In the genomic region with DNA sequence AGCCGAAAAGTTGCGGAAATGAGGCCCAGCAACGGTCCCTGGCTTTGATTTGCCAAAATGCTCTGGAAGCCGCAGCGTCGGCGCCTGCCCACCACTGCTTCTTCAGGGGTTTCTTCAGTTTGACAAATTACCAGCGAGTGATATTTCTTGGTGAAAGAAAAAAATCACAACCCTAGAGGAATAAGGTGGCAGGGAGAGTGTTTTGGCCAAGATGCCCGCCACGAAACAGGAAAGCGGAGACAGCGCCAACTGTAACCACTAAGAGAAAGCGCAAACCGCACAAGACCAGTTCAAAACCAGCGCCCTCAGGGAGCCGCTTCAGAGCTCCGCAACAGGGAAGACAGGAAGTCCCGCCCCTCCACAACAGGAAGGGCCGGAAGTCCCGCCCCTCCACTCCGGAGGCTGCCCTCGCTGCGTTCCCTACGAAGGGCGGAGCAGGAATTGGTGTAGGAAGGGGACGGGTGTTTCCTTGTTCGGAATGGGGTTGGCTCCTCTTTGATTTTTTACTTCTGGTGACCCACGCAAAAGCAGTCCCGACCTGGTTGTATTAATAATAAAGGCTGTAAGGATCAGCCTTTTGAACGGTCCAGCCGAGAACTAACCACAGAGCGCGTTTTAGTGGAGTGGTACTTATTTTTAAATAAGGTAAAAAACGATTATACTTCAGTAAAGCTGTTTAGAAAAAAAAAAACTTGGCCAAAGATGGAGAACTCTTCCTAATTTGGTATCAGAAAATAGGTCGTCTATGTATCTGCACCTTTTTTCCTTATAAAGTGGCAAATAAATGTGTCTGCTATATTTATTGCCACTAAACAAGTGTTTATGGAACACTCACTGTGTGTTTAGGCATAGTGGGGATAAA, we compare ENCODE assay signal across 1 cellular context.
A peak's percentile ranks its signal among the peaks of the same experiment; 100 is the strongest.
TF ChIP-seq lines count a peak whose summit lies in the region.

A gene with protein sequence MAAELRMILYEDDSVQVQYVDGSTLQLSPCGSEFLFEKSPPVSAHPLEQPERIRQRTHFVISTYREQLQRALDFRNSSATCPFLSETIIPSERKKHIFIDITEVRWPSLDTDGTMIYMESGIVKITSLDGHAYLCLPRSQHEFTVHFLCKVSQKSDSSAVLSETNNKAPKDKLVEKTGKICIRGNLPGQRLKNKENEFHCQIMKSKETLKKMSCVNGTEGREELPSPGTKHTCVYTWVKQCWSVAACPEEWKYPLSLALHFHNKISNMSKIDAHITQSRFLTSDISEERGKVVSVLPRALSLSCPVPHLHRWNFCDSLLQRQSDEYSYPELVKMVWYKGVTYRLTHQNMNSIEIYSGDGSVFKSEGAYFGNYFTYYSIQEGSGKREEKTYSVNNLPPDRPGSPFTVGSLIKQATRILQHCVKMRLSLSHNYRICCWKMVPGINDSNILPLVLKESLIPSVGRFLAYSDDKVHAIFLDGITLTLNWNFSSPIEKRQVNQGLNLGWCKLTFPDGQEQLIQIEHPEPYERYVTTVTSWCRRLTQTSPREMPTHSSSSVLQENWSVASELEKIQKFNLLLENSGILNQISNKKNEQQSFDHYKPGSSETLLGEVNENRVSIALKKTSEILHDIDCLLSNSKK (minus strand): TSS at position 333 of the 862 bp plus-strand sequence. CDS start 5,809 bp downstream, outside the sequence.

TF ChIP-seq in HepG2, 621 proteins besides CTCF, POLR2A, EP300 and RAD21 (continued from another document and continues in another):
- TF ChIP-seq MAFG (CRISPR knock-in tag; IDR thresholded peaks at IDR 0.05) (no peak), KAT8 (CRISPR knock-in tag; IDR thresholded peaks at IDR 0.05) (peak; percentile 92), ZSCAN25 (CRISPR knock-in tag; IDR thresholded peaks at IDR 0.05) (no peak), ZNF570 (CRISPR knock-in tag; IDR thresholded peaks at IDR 0.05; ENCODE audit: borderline replicate concordance) (no peak), HNF4G (IDR thresholded peaks at IDR 0.05; ENCODE audit: borderline replicate concordance, low read depth, low read length) (no peak), HNF4G (CRISPR knock-in tag; IDR thresholded peaks at IDR 0.05; ENCODE audit: borderline replicate concordance, low read depth) (no peak), PAF1 (CRISPR knock-in tag; IDR thresholded peaks at IDR 0.05) (no peak), GABPA (IDR thresholded peaks at IDR 0.05; ENCODE audit: low read depth, low read length) (peak; percentile 98), GABPA (CRISPR knock-in tag; IDR thresholded peaks at IDR 0.05; ENCODE audit: low read depth) (peak; percentile 98), ZNF510 (CRISPR knock-in tag; IDR thresholded peaks at IDR 0.05; ENCODE audit: low read depth) (0 out of 2 replicates have a peak, but pooled peaks have one; percentile 44), TEAD3 (CRISPR knock-in tag; optimal IDR thresholded peaks at IDR 0.05; ENCODE audit: borderline replicate concordance) (peak; percentile 15), ETV6 (CRISPR knock-in tag; conservative IDR thresholded peaks at IDR 0.05) (0 out of 2 replicates have a peak, but pooled peaks have one; percentile 18), FOXK2 (IDR thresholded peaks at IDR 0.05) (0 out of 2 replicates have a peak, but pooled peaks have one; percentile 52), PHF20 (CRISPR knock-in tag; IDR thresholded peaks at IDR 0.05) (peak; percentile 86), SIN3A (IDR thresholded peaks at IDR 0.05; ENCODE audit: borderline replicate concordance, low read depth, low read length) (peak; percentile 98; the same call in 1 of the 2 replicates), THAP11 (CRISPR knock-in tag; IDR thresholded peaks at IDR 0.05) (peak; percentile 85), ZFAT (CRISPR knock-in tag; conservative IDR thresholded peaks at IDR 0.05) (no peak), SRSF9 (IDR thresholded peaks at IDR 0.05; ENCODE audit: borderline replicate concordance, insufficient read depth, low read depth, low read length, poor library complexity, severe bottlenecking) (no peak), FIP1L1 (IDR thresholded peaks at IDR 0.05; ENCODE audit: borderline replicate concordance, insufficient read depth, low read depth, low read length) (no peak), MTF1 (CRISPR knock-in tag; IDR thresholded peaks at IDR 0.05) (no peak), CREM (IDR thresholded peaks at IDR 0.05) (peak; percentile 52), CREM (CRISPR knock-in tag; IDR thresholded peaks at IDR 0.05) (no peak), ATF7-NPFF (CRISPR knock-in tag; IDR thresholded peaks at IDR 0.05; ENCODE audit: low read depth) (peak; percentile 42; the same call in 1 of the 2 replicates), REL (CRISPR knock-in tag; conservative IDR thresholded peaks at IDR 0.05) (no peak), MED8 (CRISPR knock-in tag; IDR thresholded peaks at IDR 0.05; ENCODE audit: insufficient replicate concordance) (no peak), SALL1 (CRISPR knock-in tag; IDR thresholded peaks at IDR 0.05) (peak; percentile 72), AGO1 (IDR thresholded peaks at IDR 0.05; ENCODE audit: low read depth, low read length, poor library complexity, severe bottlenecking) (no peak), SP5 (CRISPR knock-in tag; IDR thresholded peaks at IDR 0.05; ENCODE audit: borderline replicate concordance, low read depth) (peak; percentile 71), DR1 (CRISPR knock-in tag; IDR thresholded peaks at IDR 0.05) (peak; percentile 26; the same call in 1 of the 2 replicates), ZNF782 (CRISPR knock-in tag; IDR thresholded peaks at IDR 0.05; ENCODE audit: borderline replicate concordance) (peak; percentile 15; the same call in 1 of the 2 replicates), MAF1 (CRISPR knock-in tag; IDR thresholded peaks at IDR 0.05; ENCODE audit: borderline replicate concordance) (no peak), ZNF557 (CRISPR knock-in tag; IDR thresholded peaks at IDR 0.05) (no peak), RELA (CRISPR knock-in tag; IDR thresholded peaks at IDR 0.05) (no peak), TARDBP (CRISPR knock-in tag; IDR thresholded peaks at IDR 0.05) (peak; percentile 22; the same call in 1 of the 2 replicates), BORCS8-MEF2B (CRISPR knock-in tag; IDR thresholded peaks at IDR 0.05) (peak; percentile 82), GATAD1 (CRISPR knock-in tag; IDR thresholded peaks at IDR 0.05) (peak; percentile 87), ERF (CRISPR knock-in tag; IDR thresholded peaks at IDR 0.05) (peak; percentile 73; the same call in 1 of the 2 replicates), ZNF773 (CRISPR knock-in tag; IDR thresholded peaks at IDR 0.05; ENCODE audit: borderline replicate concordance) (no peak), ZNF615 (CRISPR knock-in tag; IDR thresholded peaks at IDR 0.05; ENCODE audit: borderline replicate concordance) (no peak), ZNF556 (CRISPR knock-in tag; IDR thresholded peaks at IDR 0.05; ENCODE audit: borderline replicate concordance) (0 out of 2 replicates have a peak, but pooled peaks have one; percentile 39), ETV5 (CRISPR knock-in tag; IDR thresholded peaks at IDR 0.05; ENCODE audit: borderline replicate concordance) (peak; percentile 66; the same call in 1 of the 2 replicates), IRF2 (CRISPR knock-in tag; IDR thresholded peaks at IDR 0.05) (peak; percentile 59; the same call in 1 of the 2 replicates), XRCC5 (optimal IDR thresholded peaks at IDR 0.05; ENCODE audit: low read length) (peak; percentile 68), FOSL2 (CRISPR knock-in tag; IDR thresholded peaks at IDR 0.05) (0 out of 2 replicates have a peak, but pooled peaks have one; percentile 32), ZMYM2 (CRISPR knock-in tag; IDR thresholded peaks at IDR 0.05) (no peak), EHMT2 (IDR thresholded peaks at IDR 0.05; ENCODE audit: borderline replicate concordance, low read depth, low read length) (no peak), HNRNPH1 (optimal IDR thresholded peaks at IDR 0.05; ENCODE audit: low read depth, low read length) (no peak), ATF1 (CRISPR knock-in tag; IDR thresholded peaks at IDR 0.05) (peak; percentile 38; the same call in 1 of the 2 replicates), ZNF256 (CRISPR knock-in tag; conservative IDR thresholded peaks at IDR 0.05) (no peak)
- TF ChIP-seq, protein P1, sequence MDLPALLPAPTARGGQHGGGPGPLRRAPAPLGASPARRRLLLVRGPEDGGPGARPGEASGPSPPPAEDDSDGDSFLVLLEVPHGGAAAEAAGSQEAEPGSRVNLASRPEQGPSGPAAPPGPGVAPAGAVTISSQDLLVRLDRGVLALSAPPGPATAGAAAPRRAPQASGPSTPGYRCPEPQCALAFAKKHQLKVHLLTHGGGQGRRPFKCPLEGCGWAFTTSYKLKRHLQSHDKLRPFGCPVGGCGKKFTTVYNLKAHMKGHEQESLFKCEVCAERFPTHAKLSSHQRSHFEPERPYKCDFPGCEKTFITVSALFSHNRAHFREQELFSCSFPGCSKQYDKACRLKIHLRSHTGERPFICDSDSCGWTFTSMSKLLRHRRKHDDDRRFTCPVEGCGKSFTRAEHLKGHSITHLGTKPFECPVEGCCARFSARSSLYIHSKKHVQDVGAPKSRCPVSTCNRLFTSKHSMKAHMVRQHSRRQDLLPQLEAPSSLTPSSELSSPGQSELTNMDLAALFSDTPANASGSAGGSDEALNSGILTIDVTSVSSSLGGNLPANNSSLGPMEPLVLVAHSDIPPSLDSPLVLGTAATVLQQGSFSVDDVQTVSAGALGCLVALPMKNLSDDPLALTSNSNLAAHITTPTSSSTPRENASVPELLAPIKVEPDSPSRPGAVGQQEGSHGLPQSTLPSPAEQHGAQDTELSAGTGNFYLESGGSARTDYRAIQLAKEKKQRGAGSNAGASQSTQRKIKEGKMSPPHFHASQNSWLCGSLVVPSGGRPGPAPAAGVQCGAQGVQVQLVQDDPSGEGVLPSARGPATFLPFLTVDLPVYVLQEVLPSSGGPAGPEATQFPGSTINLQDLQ (CRISPR knock-in tag; IDR thresholded peaks at IDR 0.05) = 0 out of 2 replicates have a peak, but pooled peaks have one; percentile 33
- TF ChIP-seq, protein P2, sequence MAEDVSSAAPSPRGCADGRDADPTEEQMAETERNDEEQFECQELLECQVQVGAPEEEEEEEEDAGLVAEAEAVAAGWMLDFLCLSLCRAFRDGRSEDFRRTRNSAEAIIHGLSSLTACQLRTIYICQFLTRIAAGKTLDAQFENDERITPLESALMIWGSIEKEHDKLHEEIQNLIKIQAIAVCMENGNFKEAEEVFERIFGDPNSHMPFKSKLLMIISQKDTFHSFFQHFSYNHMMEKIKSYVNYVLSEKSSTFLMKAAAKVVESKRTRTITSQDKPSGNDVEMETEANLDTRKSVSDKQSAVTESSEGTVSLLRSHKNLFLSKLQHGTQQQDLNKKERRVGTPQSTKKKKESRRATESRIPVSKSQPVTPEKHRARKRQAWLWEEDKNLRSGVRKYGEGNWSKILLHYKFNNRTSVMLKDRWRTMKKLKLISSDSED (CRISPR knock-in tag; IDR thresholded peaks at IDR 0.05) = no peak
- TF ChIP-seq, protein P3, sequence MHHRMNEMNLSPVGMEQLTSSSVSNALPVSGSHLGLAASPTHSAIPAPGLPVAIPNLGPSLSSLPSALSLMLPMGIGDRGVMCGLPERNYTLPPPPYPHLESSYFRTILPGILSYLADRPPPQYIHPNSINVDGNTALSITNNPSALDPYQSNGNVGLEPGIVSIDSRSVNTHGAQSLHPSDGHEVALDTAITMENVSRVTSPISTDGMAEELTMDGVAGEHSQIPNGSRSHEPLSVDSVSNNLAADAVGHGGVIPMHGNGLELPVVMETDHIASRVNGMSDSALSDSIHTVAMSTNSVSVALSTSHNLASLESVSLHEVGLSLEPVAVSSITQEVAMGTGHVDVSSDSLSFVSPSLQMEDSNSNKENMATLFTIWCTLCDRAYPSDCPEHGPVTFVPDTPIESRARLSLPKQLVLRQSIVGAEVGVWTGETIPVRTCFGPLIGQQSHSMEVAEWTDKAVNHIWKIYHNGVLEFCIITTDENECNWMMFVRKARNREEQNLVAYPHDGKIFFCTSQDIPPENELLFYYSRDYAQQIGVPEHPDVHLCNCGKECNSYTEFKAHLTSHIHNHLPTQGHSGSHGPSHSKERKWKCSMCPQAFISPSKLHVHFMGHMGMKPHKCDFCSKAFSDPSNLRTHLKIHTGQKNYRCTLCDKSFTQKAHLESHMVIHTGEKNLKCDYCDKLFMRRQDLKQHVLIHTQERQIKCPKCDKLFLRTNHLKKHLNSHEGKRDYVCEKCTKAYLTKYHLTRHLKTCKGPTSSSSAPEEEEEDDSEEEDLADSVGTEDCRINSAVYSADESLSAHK (CRISPR knock-in tag; IDR thresholded peaks at IDR 0.05; ENCODE audit: borderline replicate concordance) = no peak
- TF ChIP-seq, protein P4, sequence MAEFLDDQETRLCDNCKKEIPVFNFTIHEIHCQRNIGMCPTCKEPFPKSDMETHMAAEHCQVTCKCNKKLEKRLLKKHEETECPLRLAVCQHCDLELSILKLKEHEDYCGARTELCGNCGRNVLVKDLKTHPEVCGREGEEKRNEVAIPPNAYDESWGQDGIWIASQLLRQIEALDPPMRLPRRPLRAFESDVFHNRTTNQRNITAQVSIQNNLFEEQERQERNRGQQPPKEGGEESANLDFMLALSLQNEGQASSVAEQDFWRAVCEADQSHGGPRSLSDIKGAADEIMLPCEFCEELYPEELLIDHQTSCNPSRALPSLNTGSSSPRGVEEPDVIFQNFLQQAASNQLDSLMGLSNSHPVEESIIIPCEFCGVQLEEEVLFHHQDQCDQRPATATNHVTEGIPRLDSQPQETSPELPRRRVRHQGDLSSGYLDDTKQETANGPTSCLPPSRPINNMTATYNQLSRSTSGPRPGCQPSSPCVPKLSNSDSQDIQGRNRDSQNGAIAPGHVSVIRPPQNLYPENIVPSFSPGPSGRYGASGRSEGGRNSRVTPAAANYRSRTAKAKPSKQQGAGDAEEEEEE (CRISPR knock-in tag; IDR thresholded peaks at IDR 0.05; ENCODE audit: borderline replicate concordance) = no peak
- TF ChIP-seq, protein P5, sequence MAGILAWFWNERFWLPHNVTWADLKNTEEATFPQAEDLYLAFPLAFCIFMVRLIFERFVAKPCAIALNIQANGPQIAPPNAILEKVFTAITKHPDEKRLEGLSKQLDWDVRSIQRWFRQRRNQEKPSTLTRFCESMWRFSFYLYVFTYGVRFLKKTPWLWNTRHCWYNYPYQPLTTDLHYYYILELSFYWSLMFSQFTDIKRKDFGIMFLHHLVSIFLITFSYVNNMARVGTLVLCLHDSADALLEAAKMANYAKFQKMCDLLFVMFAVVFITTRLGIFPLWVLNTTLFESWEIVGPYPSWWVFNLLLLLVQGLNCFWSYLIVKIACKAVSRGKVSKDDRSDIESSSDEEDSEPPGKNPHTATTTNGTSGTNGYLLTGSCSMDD (CRISPR knock-in tag; IDR thresholded peaks at IDR 0.05) = no peak
- TF ChIP-seq, protein P6, sequence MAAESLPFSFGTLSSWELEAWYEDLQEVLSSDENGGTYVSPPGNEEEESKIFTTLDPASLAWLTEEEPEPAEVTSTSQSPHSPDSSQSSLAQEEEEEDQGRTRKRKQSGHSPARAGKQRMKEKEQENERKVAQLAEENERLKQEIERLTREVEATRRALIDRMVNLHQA (CRISPR knock-in tag; IDR thresholded peaks at IDR 0.05) = no peak
- TF ChIP-seq, protein P7, sequence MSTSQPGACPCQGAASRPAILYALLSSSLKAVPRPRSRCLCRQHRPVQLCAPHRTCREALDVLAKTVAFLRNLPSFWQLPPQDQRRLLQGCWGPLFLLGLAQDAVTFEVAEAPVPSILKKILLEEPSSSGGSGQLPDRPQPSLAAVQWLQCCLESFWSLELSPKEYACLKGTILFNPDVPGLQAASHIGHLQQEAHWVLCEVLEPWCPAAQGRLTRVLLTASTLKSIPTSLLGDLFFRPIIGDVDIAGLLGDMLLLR (CRISPR knock-in tag; IDR thresholded peaks at IDR 0.05) = no peak
- TF ChIP-seq, protein P8, sequence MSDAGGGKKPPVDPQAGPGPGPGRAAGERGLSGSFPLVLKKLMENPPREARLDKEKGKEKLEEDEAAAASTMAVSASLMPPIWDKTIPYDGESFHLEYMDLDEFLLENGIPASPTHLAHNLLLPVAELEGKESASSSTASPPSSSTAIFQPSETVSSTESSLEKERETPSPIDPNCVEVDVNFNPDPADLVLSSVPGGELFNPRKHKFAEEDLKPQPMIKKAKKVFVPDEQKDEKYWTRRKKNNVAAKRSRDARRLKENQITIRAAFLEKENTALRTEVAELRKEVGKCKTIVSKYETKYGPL (CRISPR knock-in tag; IDR thresholded peaks at IDR 0.05) = no peak
